2 cellular contexts compared by ENCODE assay signal in genomic region chr13:44351505-44351854, GRCh38.
TF ChIP-seq lines count a peak whose summit lies in the region.

No MANE protein-coding gene starts in this region.

TF ChIP-seq in K562, 482 proteins besides CTCF, POLR2A, EP300 and RAD21:
- TF ChIP-seq MNT (conservative IDR thresholded peaks at IDR 0.05), result no peak
- TF ChIP-seq ZNF785 (CRISPR knock-in tag; IDR thresholded peaks at IDR 0.05), result no peak
- TF ChIP-seq MAFG (tag; conservative IDR thresholded peaks at IDR 0.05), result no peak
- TF ChIP-seq ZC3H4 (CRISPR knock-in tag; IDR thresholded peaks at IDR 0.05; ENCODE audit: borderline replicate concordance), result no peak
- no peak for TF ChIP-seq ATF7 (IDR thresholded peaks at IDR 0.05)
- TF ChIP-seq RBM25 (IDR thresholded peaks at IDR 0.05; ENCODE audit: low read depth, low read length, severe bottlenecking), result peak; percentile 8
- no peak for TF ChIP-seq SP2 (IDR thresholded peaks at IDR 0.05; ENCODE audit: extremely low read depth, low read depth, low read length, poor library complexity, severe bottlenecking)

TF ChIP-seq in liver, 16 proteins besides CTCF, POLR2A, EP300 and RAD21:
- TF ChIP-seq YY1 (IDR thresholded peaks at IDR 0.05), result no peak
- no peak for TF ChIP-seq MAX (IDR thresholded peaks at IDR 0.05)
- no peak for TF ChIP-seq GABPA (IDR thresholded peaks at IDR 0.05 in 1 of 2, conservative IDR thresholded peaks at IDR 0.05 in 1 of 2)
